21 cellular contexts compared by ENCODE assay signal in genomic region chr18:23920054-23920453, GRCh38.
DNase-seq lines count a peak whose midpoint lies in the region; ATAC-seq, FAIRE-seq and TF ChIP-seq lines count a peak whose summit lies in the region.
"Had no signal": no experiment of that assay in that cellular context is flagged by ENCODE, and none has a peak within 500 bp of the region (broad histone marks: within the 10 kb centered on the region; RNA-seq: fewer than 3 reads in every experiment).

No MANE protein-coding gene starts in this region.

- in situ Hi-C loops in HAP-1 (cut with MboI; ENCODE audit: low sequenced_read_pairs), result loop anchor here (10.0 kb wide), 1 partner anchor 295 kb away; no protein-coding TSS in a partner anchor

- DNase-seq in activated naive CD8-positive, alpha-beta T cell treated with anti-CD3 and anti-CD28 coated beads, Interleukin-2, amount 10 ng/mL, durations not matched to agents 7 days and 5 days, result no peak
- no peak for DNase-seq in activated naive CD8-positive, alpha-beta T cell treated with anti-CD3 and anti-CD28 coated beads for 36 hours
- DNase-seq in HCEC 1CT, result peak; percentile 6
- DNase-seq in activated naive CD8-positive, alpha-beta T cell treated with anti-CD3 and anti-CD28 coated beads, Interleukin-2, amount 50 U/mL, for 24 hours, result no peak
- DNase-seq in keratinocyte (ENCODE audit: low read depth, low spot score), result no peak
- no peak for DNase-seq in frontal cortex (ENCODE audit: low spot score in 2 of 2)
- DNase-seq in HAP-1 (ENCODE audit: low spot score in 2 of 2), result no peak
- DNase-seq: activated gamma-delta T cell treated with Interleukin-2 at 50 U/mL for 16 hours; DND-41; hypothalamus; kidney; NCI-H1417 treated with DMSO at 0.1 percent for 48 hours; NCI-H526; stimulated activated CD4-positive, alpha-beta T cell treated with anti-CD3 and anti-CD28 coated beads, Interleukin-15, amount 100 ng/mL, for 24 hours; thyroid gland had no signal

- no peak for TF ChIP-seq CTCF in keratinocyte (optimal IDR thresholded peaks at IDR 0.05 in 1 of 3, IDR thresholded peaks at IDR 0.05 in 1 of 3, conservative IDR thresholded peaks at IDR 0.05 in 1 of 3; ENCODE audit: extremely low read depth in 1 of 3, insufficient read depth in 2 of 3, low read length in 3 of 3)

- H3K9me3 ChIP-seq in keratinocyte (ENCODE audit: control insufficient read depth, low read depth, low read length), result no peaks in the 10 kb centered on the region
- no peaks in the 10 kb centered on the region for H3K9me3 ChIP-seq in HAP-1
- H3K9me3 ChIP-seq: ascending aorta, SJSA1, thyroid gland had no signal

- POLR2A ChIA-PET in activated naive CD8-positive, alpha-beta T cell treated with anti-CD3 and anti-CD28 coated beads, Interleukin-2, amount 10 ng/mL, durations not matched to agents 7 days and 5 days (lab: Charles Lee), result interaction anchor here (0.7 kb wide), 1 partner anchor 523 kb away, joined by 3 read pairs; no protein-coding TSS in a partner anchor

- no peak overlapping the region for H3K4me2 ChIP-seq in keratinocyte (ENCODE audit: control insufficient read depth, extremely low read depth, insufficient read depth, low read depth, low read length)

- peaks cover 3% of the 10 kb centered on the region for H3K9me3 Mint-ChIP-seq in activated naive CD8-positive, alpha-beta T cell treated with anti-CD3 and anti-CD28 coated beads, Interleukin-2, amount 10 ng/mL, durations not matched to agents 7 days and 5 days
- no peaks in the 10 kb centered on the region for H3K9me3 Mint-ChIP-seq in activated naive CD8-positive, alpha-beta T cell treated with anti-CD3 and anti-CD28 coated beads for 36 hours
- no peaks in the 10 kb centered on the region for H3K9me3 Mint-ChIP-seq in activated naive CD8-positive, alpha-beta T cell treated with anti-CD3 and anti-CD28 coated beads, Interleukin-2, amount 50 U/mL, for 24 hours
- H3K9me3 Mint-ChIP-seq: T-helper 2 cell treated with Interferon-gamma antibody and Interleukin-4, amounts not matched to agents 5 μg/mL and 100 μg/mL, for 36 hours had no signal

- H4K20me1 ChIP-seq in keratinocyte (ENCODE audit: control insufficient read depth, extremely low read depth, insufficient read depth, low read length), result peaks cover 23% of the 10 kb centered on the region

- peaks cover 28% of the 10 kb centered on the region for H3K4me1 Mint-ChIP-seq in activated naive CD8-positive, alpha-beta T cell treated with anti-CD3 and anti-CD28 coated beads, Interleukin-2, amount 10 ng/mL, durations not matched to agents 7 days and 5 days
- no peaks in the 10 kb centered on the region for H3K4me1 Mint-ChIP-seq in activated naive CD8-positive, alpha-beta T cell treated with anti-CD3 and anti-CD28 coated beads for 36 hours
- H3K4me1 Mint-ChIP-seq in activated naive CD8-positive, alpha-beta T cell treated with anti-CD3 and anti-CD28 coated beads, Interleukin-2, amount 50 U/mL, for 24 hours, result no peaks in the 10 kb centered on the region

- peaks cover 4% of the 10 kb centered on the region for H3K36me3 Mint-ChIP-seq in activated naive CD8-positive, alpha-beta T cell treated with anti-CD3 and anti-CD28 coated beads, Interleukin-2, amount 10 ng/mL, durations not matched to agents 7 days and 5 days
- no peaks in the 10 kb centered on the region for H3K36me3 Mint-ChIP-seq in activated naive CD8-positive, alpha-beta T cell treated with anti-CD3 and anti-CD28 coated beads for 36 hours
- H3K36me3 Mint-ChIP-seq in activated naive CD8-positive, alpha-beta T cell treated with anti-CD3 and anti-CD28 coated beads, Interleukin-2, amount 50 U/mL, for 24 hours (ENCODE audit: low read depth), result no peaks in the 10 kb centered on the region

- peaks cover 44 to 79% of the 10 kb centered on the region in 2 experiments for H3K36me3 ChIP-seq in keratinocyte (ENCODE audit: control insufficient read depth in 2 of 2, extremely low read depth in 1 of 2, insufficient read depth in 2 of 2, low read length in 2 of 2)
- H3K36me3 ChIP-seq in HAP-1 (replicated peaks), result no peaks in the 10 kb centered on the region
- H3K36me3 ChIP-seq: ascending aorta, SJSA1, thyroid gland had no signal

- FAIRE-seq in keratinocyte (lab: Jason Lieb, UNC), result no peak
- FAIRE-seq in frontal cortex (lab: Jason Lieb, UNC), result no peak
- FAIRE-seq: endometrium, kidney had no signal

- H3K79me2 ChIP-seq in keratinocyte (ENCODE audit: control insufficient read depth, insufficient read depth, low read length), result peaks cover 2% of the 10 kb centered on the region

- H3K9me1 ChIP-seq in keratinocyte (ENCODE audit: control insufficient read depth, extremely low read depth, insufficient read depth, low read length), result no peaks in the 10 kb centered on the region

- dilution Hi-C loops in keratinocyte (cut with MboI; ENCODE audit: extremely low pct_ligation_motif_present, low sequenced_read_pairs), result no loop called here

- H3K9ac ChIP-seq in keratinocyte (ENCODE audit: control insufficient read depth, extremely low read depth, insufficient read depth, low read length), result no peak overlapping the region

- H3K4me3 ChIP-seq in keratinocyte (ENCODE audit: control insufficient read depth in 2 of 3, extremely low read depth in 1 of 3, insufficient read depth in 2 of 3, low read depth in 1 of 3, low read length in 3 of 3), result no peak overlapping the region
- no peak overlapping the region for H3K4me3 ChIP-seq in HAP-1
- H3K4me3 ChIP-seq: ascending aorta, coronary artery, SJSA1, thyroid gland had no signal

- peak overlapping the region; percentile 54 for H3K27ac ChIP-seq in keratinocyte (ENCODE audit: control insufficient read depth, insufficient read depth, low read length)
- H3K27ac ChIP-seq: ascending aorta, coronary artery, SJSA1, thyroid gland had no signal

- H3K4me1 ChIP-seq in keratinocyte (ENCODE audit: control insufficient read depth, extremely low read depth, insufficient read depth, low read length) (no peaks in the 10 kb centered on the region), HAP-1 (no peaks in the 10 kb centered on the region)
- H3K4me1 ChIP-seq: ascending aorta, thyroid gland had no signal

- H3K27me3 Mint-ChIP-seq in activated naive CD8-positive, alpha-beta T cell treated with anti-CD3 and anti-CD28 coated beads, Interleukin-2, amount 10 ng/mL, durations not matched to agents 7 days and 5 days, result peaks cover 11% of the 10 kb centered on the region
- H3K27me3 Mint-ChIP-seq in activated naive CD8-positive, alpha-beta T cell treated with anti-CD3 and anti-CD28 coated beads for 36 hours, result peaks cover 8% of the 10 kb centered on the region
- H3K27me3 Mint-ChIP-seq in activated naive CD8-positive, alpha-beta T cell treated with anti-CD3 and anti-CD28 coated beads, Interleukin-2, amount 50 U/mL, for 24 hours, result no peaks in the 10 kb centered on the region

- H3K27me3 ChIP-seq in keratinocyte (ENCODE audit: control insufficient read depth, extremely low read depth, insufficient read depth, low read length), result no peaks in the 10 kb centered on the region
- H3K27me3 ChIP-seq in HAP-1 (ENCODE audit: low read depth), result peaks cover 6% of the 10 kb centered on the region
- H3K27me3 ChIP-seq: ascending aorta, SJSA1, thyroid gland had no signal

- ATAC-seq in activated naive CD8-positive, alpha-beta T cell treated with anti-CD3 and anti-CD28 coated beads, Interleukin-2, amount 10 ng/mL, durations not matched to agents 7 days and 5 days (ENCODE audit: low read depth), result peak; percentile 29
- ATAC-seq in activated naive CD8-positive, alpha-beta T cell treated with anti-CD3 and anti-CD28 coated beads, Interleukin-2, amount 50 U/mL, for 24 hours, result peak; percentile 44
- no peak for ATAC-seq in HG03139 (IDR thresholded peaks at IDR 0.05; ENCODE audit: unreplicated experiment)

- H2AFZ ChIP-seq in keratinocyte (ENCODE audit: control insufficient read depth, low read length), result no peak overlapping the region

- H3K4me3 Mint-ChIP-seq in activated naive CD8-positive, alpha-beta T cell treated with anti-CD3 and anti-CD28 coated beads, Interleukin-2, amount 10 ng/mL, durations not matched to agents 7 days and 5 days, result no peak overlapping the region
- H3K4me3 Mint-ChIP-seq in activated naive CD8-positive, alpha-beta T cell treated with anti-CD3 and anti-CD28 coated beads for 36 hours, result no peak overlapping the region
- no peak overlapping the region for H3K4me3 Mint-ChIP-seq in activated naive CD8-positive, alpha-beta T cell treated with anti-CD3 and anti-CD28 coated beads, Interleukin-2, amount 50 U/mL, for 24 hours
- H3K4me3 Mint-ChIP-seq: T-helper 2 cell treated with Interferon-gamma antibody and Interleukin-4, amounts not matched to agents 5 μg/mL and 100 μg/mL, for 36 hours had no signal

- H3K27ac Mint-ChIP-seq in activated naive CD8-positive, alpha-beta T cell treated with anti-CD3 and anti-CD28 coated beads, Interleukin-2, amount 10 ng/mL, durations not matched to agents 7 days and 5 days, result no peak overlapping the region
- no peak overlapping the region for H3K27ac Mint-ChIP-seq in activated naive CD8-positive, alpha-beta T cell treated with anti-CD3 and anti-CD28 coated beads for 36 hours
- no peak overlapping the region for H3K27ac Mint-ChIP-seq in activated naive CD8-positive, alpha-beta T cell treated with anti-CD3 and anti-CD28 coated beads, Interleukin-2, amount 50 U/mL, for 24 hours
- H3K27ac Mint-ChIP-seq: T-helper 2 cell treated with Interferon-gamma antibody and Interleukin-4, amounts not matched to agents 5 μg/mL and 100 μg/mL, for 36 hours had no signal
